In the genomic region with DNA sequence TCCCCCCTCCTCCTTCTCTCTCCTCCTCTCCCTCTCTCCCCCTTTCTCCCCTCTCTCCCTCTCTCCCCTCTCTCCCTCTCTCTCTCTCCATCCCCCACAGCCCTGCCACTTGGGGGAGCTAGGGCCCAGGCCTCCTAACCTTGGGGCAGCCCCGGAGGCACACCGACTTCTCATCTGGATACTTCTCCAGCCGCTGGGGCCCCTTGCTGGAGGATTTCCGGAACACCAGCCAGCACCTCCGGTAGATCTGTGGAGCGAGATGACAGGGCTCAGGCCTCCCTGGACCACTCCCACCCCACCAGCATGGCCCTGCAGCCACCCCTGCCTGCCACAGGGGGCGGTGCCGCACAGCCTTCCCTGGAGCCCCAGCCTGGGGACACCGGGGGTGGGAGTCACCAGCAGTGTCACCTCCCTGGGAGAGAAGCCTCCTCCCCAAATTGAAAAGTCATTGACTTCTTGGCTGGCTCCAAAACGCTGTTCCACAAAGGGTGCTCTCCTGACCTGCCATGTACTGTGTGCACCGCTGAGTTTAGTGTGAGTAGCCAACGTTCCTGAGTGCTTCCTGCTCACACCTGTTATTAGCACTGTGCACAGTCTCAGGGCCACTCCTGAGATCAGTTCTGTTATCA, we compare ENCODE assay signal across 8 cellular contexts. TPM values are rescaled to one million over a fixed set of nuclear protein-coding genes. Genes with fewer than 3 reads are reported as not detected.
DNase-seq lines count a peak whose midpoint lies in the region; ATAC-seq and TF ChIP-seq lines count a peak whose summit lies in the region.

No MANE protein-coding gene starts in this region.

- H3K36me3 ChIP-seq in ascending aorta (peaks cover 41 to 42% of the 10 kb centered on the region in 2 donors), kidney epithelial cell (ENCODE audit: control insufficient read depth, insufficient read depth, low read length) (peaks cover 4% of the 10 kb centered on the region)

- peak overlapping the region in 1 of 2 donors; percentile 82 for H3K27ac ChIP-seq in ascending aorta

- peaks cover 15 to 40% of the 10 kb centered on the region in 2 donors for H3K4me1 ChIP-seq in ascending aorta

- peak; percentile 97 for DNase-seq in DMS53 (lab: John Stamatoyannopoulos, UW)
- peak; percentile 54 for DNase-seq in T-helper 22 cell (ENCODE audit: low read depth)
- peak in 1 of 2 donors; percentile 73 for DNase-seq in ascending aorta (ENCODE audit: low spot score in 2 of 2)
- DNase-seq in kidney epithelial cell (ENCODE audit: low read depth) = no peak
- DNase-seq in stimulated activated CD8-positive, alpha-beta memory T cell treated with anti-CD3 and anti-CD28 coated beads, Interleukin-7, amount 100 ng/mL, for 1 hour (ENCODE audit: low read depth in 2 of 2) = peak; percentile 26 to 42
- DNase-seq in nucleus accumbens (lab: John Stamatoyannopoulos, UW) = no peak

- H3K27me3 ChIP-seq in ascending aorta (no peaks in the 10 kb centered on the region), kidney epithelial cell (ENCODE audit: control insufficient read depth, insufficient read depth, low read length) (no peaks in the 10 kb centered on the region)

- ATAC-seq in GM21367 (IDR thresholded peaks at IDR 0.05; ENCODE audit: unreplicated experiment) (peak; percentile 78), HG03575 (IDR thresholded peaks at IDR 0.05; ENCODE audit: extremely low read depth, insufficient number of reproducible peaks, low FRiP score, unreplicated experiment) (peak; percentile 79)

- H3K4me3 ChIP-seq in ascending aorta (no peak overlapping the region), kidney epithelial cell (ENCODE audit: low read depth, low read length) (no peak overlapping the region)

- TF ChIP-seq CTCF in ascending aorta (IDR thresholded peaks at IDR 0.05) = peak; percentile 20 to 46 (median 39)
- peak; percentile 91 for TF ChIP-seq CTCF in kidney epithelial cell (IDR thresholded peaks at IDR 0.05; ENCODE audit: insufficient read depth, low read length, poor library complexity, severe bottlenecking)

- no peaks in the 10 kb centered on the region for H3K9me3 ChIP-seq in ascending aorta

- intact Hi-C loops in ascending aorta (cut with DNase I) = loop anchor here (5.0 to 10.0 kb wide), 2 partner anchors 41 to 339 kb away; no protein-coding TSS in a partner anchor

RNA-seq across cellular contexts. Expression of a gene that starts 10.5 kb away (rescaled TPM):
- 40.2 TPM for total RNA-seq in ascending aorta
- 23.1 and 23.2 TPM in 2 replicates for total RNA-seq in kidney epithelial cell

RNA-seq across cellular contexts. Expression of a gene that starts 13.3 kb away (rescaled TPM):
- total RNA-seq in ascending aorta = 110 TPM
- 70.4 and 73.0 TPM in 2 replicates for total RNA-seq in kidney epithelial cell

RNA-seq across cellular contexts. Expression of a gene that starts 28.5 kb away (rescaled TPM):
- total RNA-seq in ascending aorta (35.7 TPM), kidney epithelial cell (37.6 and 49.5 TPM in 2 replicates)

RNA-seq across cellular contexts. Expression of a gene that starts 28.6 kb away (rescaled TPM):
- total RNA-seq in ascending aorta = 28.7 TPM
- 80.2 and 80.3 TPM in 2 replicates for total RNA-seq in kidney epithelial cell

Comparison
In these comparisons a context has a peak if more than half of its experiments do, and no peak if none do; other contexts are left out.
1. DNase-seq: peak in DMS53 (single experiment), T-helper 22 cell (single experiment) and stimulated activated CD8-positive, alpha-beta memory T cell treated with anti-CD3 and anti-CD28 coated beads, Interleukin-7, amount 100 ng/mL, for 1 hour (2 of 2); none in kidney epithelial cell (single experiment) and nucleus accumbens (0 of 56).